In the genomic region with DNA sequence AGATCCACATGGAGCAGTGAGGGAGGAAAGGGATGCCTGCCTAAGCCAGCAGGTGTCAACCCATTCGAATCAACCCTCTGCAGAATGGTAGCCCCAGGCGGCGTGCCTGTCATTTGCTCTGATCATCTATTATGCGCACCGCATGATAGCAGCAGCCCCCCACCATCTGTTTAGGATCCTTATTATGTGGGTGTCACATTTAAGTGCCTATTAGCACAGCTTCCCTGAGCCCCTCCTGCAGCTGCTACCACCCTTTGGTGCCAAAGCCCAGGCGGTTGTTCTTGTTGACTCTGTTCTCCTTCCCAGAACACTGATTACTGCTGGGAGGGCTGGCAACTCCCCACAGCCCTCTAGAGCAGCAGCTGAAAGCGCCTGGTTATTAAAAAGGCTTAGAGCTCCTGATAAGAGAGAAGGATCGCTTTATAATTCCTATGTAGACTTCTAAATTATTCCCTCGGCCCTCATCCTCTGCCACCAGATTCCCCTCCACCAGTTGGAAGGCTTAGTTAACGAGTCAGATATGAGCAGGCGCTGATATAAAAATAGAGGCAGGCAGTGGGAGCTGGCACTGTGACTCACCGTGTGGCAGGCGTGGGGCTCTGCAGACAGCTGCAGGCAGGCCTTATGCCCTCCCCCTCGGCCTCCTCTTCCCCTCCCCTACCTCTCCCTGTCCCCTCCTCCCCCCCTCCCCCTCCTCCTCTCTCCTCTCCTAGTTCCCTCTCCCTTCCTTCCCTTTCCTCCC, we compare ENCODE assay signal across 8 cellular contexts. TPM values are rescaled to one million over a fixed set of nuclear protein-coding genes. Genes with fewer than 3 reads are reported as not detected.
DNase-seq lines count a peak whose midpoint lies in the region; ATAC-seq and TF ChIP-seq lines count a peak whose summit lies in the region.

No MANE protein-coding gene starts in this region.

- no peak overlapping the region for H3K4me3 ChIP-seq in MG63
- H3K4me3 ChIP-seq in RWPE2 (ENCODE audit: severe bottlenecking): no peak overlapping the region
- no peak overlapping the region for H3K4me3 ChIP-seq in epithelial cell of esophagus (ENCODE audit: low read length)
- H3K4me3 ChIP-seq in effector memory CD4-positive, alpha-beta T cell (ENCODE audit: insufficient read depth, low read depth, low read length, poor library complexity, severe bottlenecking): no peak overlapping the region

- peak overlapping the region; percentile 52 to 79 (median 61) for H3K4me3 Mint-ChIP-seq in nephron

- peak; percentile 42 for DNase-seq in DMS153 (lab: John Stamatoyannopoulos, UW)
- peak; percentile 89 for DNase-seq in MG63
- no peak for DNase-seq in RWPE2 (ENCODE audit: low spot score)
- DNase-seq in epithelial cell of esophagus (ENCODE audit: low read depth): peak; percentile 69
- no peak for DNase-seq in effector memory CD4-positive, alpha-beta T cell
- no peak for DNase-seq in NCI-H526 treated with DMSO at 0.1 percent for 48 hours (lab: John Stamatoyannopoulos, UW)

- peaks cover 34% of the 10 kb centered on the region for H3K27me3 Mint-ChIP-seq in nephron (ENCODE audit: low read depth)

- H3K27ac ChIP-seq in RWPE2 (ENCODE audit: poor library complexity, severe bottlenecking): no peak overlapping the region
- H3K27ac ChIP-seq in effector memory CD4-positive, alpha-beta T cell (ENCODE audit: insufficient read depth, low read length, poor library complexity, severe bottlenecking): no peak overlapping the region

- ATAC-seq in RWPE2 (ENCODE audit: low read depth): peak; percentile 67
- ATAC-seq in HG02885 (IDR thresholded peaks at IDR 0.05; ENCODE audit: poor library complexity, unreplicated experiment): no peak

- H3K4me1 ChIP-seq in RWPE2 (ENCODE audit: insufficient read depth, poor library complexity, severe bottlenecking): no peaks in the 10 kb centered on the region
- peaks cover 11% of the 10 kb centered on the region for H3K4me1 ChIP-seq in effector memory CD4-positive, alpha-beta T cell (ENCODE audit: control insufficient read depth, insufficient read depth, low read length, poor library complexity, severe bottlenecking)

- H3K4me1 Mint-ChIP-seq in nephron: peaks cover 54% of the 10 kb centered on the region

- no peak for TF ChIP-seq CTCF in RWPE2 (IDR thresholded peaks at IDR 0.05; ENCODE audit: poor library complexity, severe bottlenecking)
- TF ChIP-seq CTCF in epithelial cell of esophagus (IDR thresholded peaks at IDR 0.05; ENCODE audit: insufficient read depth, low read depth, low read length, missing control alignments): no peak
- TF ChIP-seq CTCF in nephron (IDR thresholded peaks at IDR 0.05; ENCODE audit: unreplicated experiment in 3 of 3): no peak

- H3K9me3 Mint-ChIP-seq in nephron: no peaks in the 10 kb centered on the region

- no peaks in the 10 kb centered on the region for H3K36me3 Mint-ChIP-seq in nephron (ENCODE audit: low read depth)

- H3K27me3 ChIP-seq in MG63 (no peaks in the 10 kb centered on the region), RWPE2 (ENCODE audit: insufficient read depth, poor library complexity, severe bottlenecking) (peaks cover 5% of the 10 kb centered on the region)
- H3K27me3 ChIP-seq in effector memory CD4-positive, alpha-beta T cell (replicated peaks; ENCODE audit: control insufficient read depth, insufficient read depth, low read length, poor library complexity, severe bottlenecking): peaks cover 24% of the 10 kb centered on the region

- H3K27ac Mint-ChIP-seq in nephron: peak overlapping the region; percentile 71 to 84 (median 84)

- H3K36me3 ChIP-seq in MG63 (no peaks in the 10 kb centered on the region), RWPE2 (ENCODE audit: low read depth) (no peaks in the 10 kb centered on the region)
- no peaks in the 10 kb centered on the region for H3K36me3 ChIP-seq in effector memory CD4-positive, alpha-beta T cell (ENCODE audit: control insufficient read depth, insufficient read depth, low read length)

- H3K9me3 ChIP-seq in MG63 (no peaks in the 10 kb centered on the region), RWPE2 (ENCODE audit: severe bottlenecking) (no peaks in the 10 kb centered on the region)
- no peaks in the 10 kb centered on the region for H3K9me3 ChIP-seq in effector memory CD4-positive, alpha-beta T cell (ENCODE audit: control insufficient read depth, low read length)

RNA-seq across cellular contexts. Expression of a gene that starts 23.0 kb away (rescaled TPM):
- total RNA-seq in MG63 (2014; rRNA removed; shearing (Covaris generic); ENCODE audit: low replicate concordance): not detected in 2 replicates

Comparison
In these comparisons a context has a peak if more than half of its experiments do, and no peak if none do; other contexts are left out.
1. DNase-seq: peak in DMS153 (single experiment), MG63 (single experiment) and epithelial cell of esophagus (single experiment); none in RWPE2 (single experiment), effector memory CD4-positive, alpha-beta T cell (0 of 3) and NCI-H526 treated with DMSO at 0.1 percent for 48 hours (single experiment).